8 cellular contexts compared by ENCODE assay signal in genomic region chr1:92080128-92080985, GRCh38. TPM values are rescaled to one million over a fixed set of nuclear protein-coding genes. Genes with fewer than 3 reads are reported as not detected.
A peak's percentile ranks its signal among the peaks of the same experiment; 100 is the strongest.
DNase-seq lines count a peak whose midpoint lies in the region; ATAC-seq, FAIRE-seq and TF ChIP-seq lines count a peak whose summit lies in the region.

BTBD8 (plus strand) TSS chr1:92080345; CDS start chr1:92080572, 227 bp downstream.

- no peak for TF ChIP-seq CTCF in D721Med (IDR thresholded peaks at IDR 0.05; ENCODE audit: insufficient read depth, missing control alignments)

- peak within 1 kb of the TSS; percentile 64 to 68 for H3K27ac ChIP-seq in esophagus (ENCODE audit: low read depth in 2 of 2, low read length in 1 of 2)

- peak within 1 kb of the TSS; percentile 78 to 84 for H3K4me3 ChIP-seq in esophagus (ENCODE audit: low read depth in 1 of 2, low read length in 2 of 2)
- peak within 1 kb of the TSS; percentile 85 for H3K4me3 ChIP-seq in mucosa of stomach (ENCODE audit: low read length)

- no peaks in the 10 kb centered on the region for H3K9me3 ChIP-seq in esophagus (ENCODE audit: control insufficient read depth in 2 of 2, insufficient read depth in 1 of 2, low read depth in 1 of 2, low read length in 1 of 2)
- no peaks in the 10 kb centered on the region for H3K9me3 ChIP-seq in mucosa of stomach (ENCODE audit: control insufficient read depth, low read length)

- 0 to 1% methylated on average over 54 to 55 of the region's 55 CpGs for WGBS in esophagus, 2 donors

- DNase-seq in D721Med (ENCODE audit: insufficient read length, low spot score) = peak; percentile 67
- DNase-seq in HuH-7 (ENCODE audit: low spot score) = peak; percentile 73
- peak; percentile 41 for DNase-seq in OCI-M2 (lab: John Stamatoyannopoulos, UW; ENCODE audit: unreplicated experiment)
- peak; percentile 88 for DNase-seq in activated T-cell treated with anti-CD3 and anti-CD28 coated beads, Interleukin-2, amount 50 U/mL, for 1 hour
- peak; percentile 71 to 74 for DNase-seq in stimulated activated CD8-positive, alpha-beta memory T cell treated with anti-CD3 and anti-CD28 coated beads, Interleukin-4, amount 100 ng/mL, for 4 hours (ENCODE audit: low read depth in 2 of 2, low spot score in 1 of 2)

- peaks cover 0 to 2% of the 10 kb centered on the region in 2 donors for H3K4me1 ChIP-seq in esophagus (ENCODE audit: control insufficient read depth in 2 of 2, insufficient read depth in 2 of 2, low read length in 1 of 2)
- peaks cover 5% of the 10 kb centered on the region for H3K4me1 ChIP-seq in mucosa of stomach (ENCODE audit: control insufficient read depth, insufficient read depth, low read length)

- peak; percentile 98 for ATAC-seq in GM21528 (IDR thresholded peaks at IDR 0.05; ENCODE audit: low FRiP score, unreplicated experiment)

- H3K9ac ChIP-seq in mucosa of stomach (ENCODE audit: low read length) = peak within 1 kb of the TSS; percentile 89

- H3K36me3 ChIP-seq in esophagus (ENCODE audit: control insufficient read depth in 2 of 2, insufficient read depth in 2 of 2, low read length in 1 of 2) (no peaks in the 10 kb centered on the region), mucosa of stomach (ENCODE audit: control insufficient read depth, insufficient read depth, low read length) (no peaks in the 10 kb centered on the region)

- no peaks in the 10 kb centered on the region for H3K27me3 ChIP-seq in esophagus (ENCODE audit: control insufficient read depth in 1 of 2, insufficient read depth in 2 of 2, low read length in 2 of 2)
- H3K27me3 ChIP-seq in mucosa of stomach (ENCODE audit: control insufficient read depth, insufficient read depth, low read length) = no peaks in the 10 kb centered on the region

- FAIRE-seq in D721Med (lab: Jason Lieb, UNC) = no peak

RNA-seq across cellular contexts. Expression of gene BTBD8, which starts in this region (rescaled TPM):
- polyA plus RNA-seq in esophagus = 1 to 10 TPM in 1 of 2 donors, under 1 TPM in 1; 0.51 to 1.6 TPM

Comparison
In these comparisons a context has a peak if more than half of its experiments do, and no peak if none do; other contexts are left out.
1. Peak in every context shown above with its lines: DNase-seq, ATAC-seq, H3K4me3 ChIP-seq and H3K27ac ChIP-seq.